ENCODE assay signal across 8 cellular contexts in genomic region chr19:52963229-52963760, GRCh38. TPM values are rescaled to one million over a fixed set of nuclear protein-coding genes. Genes with fewer than 3 reads are reported as not detected.
A peak's percentile ranks its signal among the peaks of the same experiment; 100 is the strongest.
DNase-seq lines count a peak whose midpoint lies in the region; ATAC-seq and TF ChIP-seq lines count a peak whose summit lies in the region.

No MANE protein-coding gene starts in this region.

- TF ChIP-seq CTCF in VCaP (conservative IDR thresholded peaks at IDR 0.05), result no peak
- TF ChIP-seq CTCF in fibroblast of the aortic adventitia (IDR thresholded peaks at IDR 0.05; ENCODE audit: insufficient read depth, low read length), result no peak
- no peak for TF ChIP-seq CTCF in omental fat pad (IDR thresholded peaks at IDR 0.05)

- H3K27ac ChIP-seq in VCaP, result peak overlapping the region; percentile 81

- peak overlapping the region; percentile 80 for H3K4me3 ChIP-seq in fibroblast of the aortic adventitia (ENCODE audit: low read depth, low read length)

- ATAC-seq in HG02884 (IDR thresholded peaks at IDR 0.05; ENCODE audit: unreplicated experiment) (peak; percentile 4), omental fat pad (ENCODE audit: low FRiP score) (peak; percentile 66)

- DNase-seq in activated CD4-positive, alpha-beta T cell treated with anti-CD3 and anti-CD28 coated beads for 48 hours, result peak; percentile 12
- no peak for DNase-seq in activated CD4-positive, alpha-beta T cell treated with anti-CD3 and anti-CD28 coated beads, Interleukin-2, amount 50 U/mL, for 1 hour
- DNase-seq in fibroblast of the aortic adventitia (ENCODE audit: low read depth), result no peak
- DNase-seq in omental fat pad (ENCODE audit: low spot score), result no peak
- DNase-seq in foreskin melanocyte, result no peak
- no peak for DNase-seq in HuH-7 (ENCODE audit: low spot score)

RNA-seq across cellular contexts. Expression of gene ZNF816, which starts 0.6 kb away (rescaled TPM):
- total RNA-seq in fibroblast of the aortic adventitia (ENCODE audit: low replicate concordance), result 4.1 and 7.4 TPM in 2 replicates
- 1 to 10 TPM; 3.1 to 7.6 (median 3.9) TPM for total RNA-seq in omental fat pad

RNA-seq across cellular contexts. Expression of gene ZNF888, which starts 40.1 kb away (rescaled TPM):
- total RNA-seq in fibroblast of the aortic adventitia (ENCODE audit: low replicate concordance) (0.82 and 4.7 TPM in 2 replicates), omental fat pad (1 to 10 TPM; 2.5 to 4.7 (median 3.3) TPM)

RNA-seq across cellular contexts. Expression of gene ERVV-1, which starts 50.4 kb away (rescaled TPM):
- not detected in 2 replicates for total RNA-seq in fibroblast of the aortic adventitia (ENCODE audit: low replicate concordance)
- not detected for total RNA-seq in omental fat pad
